In genomic region chrX:2705036-2705435, GRCh38 we compare ENCODE assay signal across 13 cellular contexts. TPM values are rescaled to one million over a fixed set of nuclear protein-coding genes. Genes with fewer than 3 reads are reported as not detected.
DNase-seq lines count a peak whose midpoint lies in the region; ATAC-seq and TF ChIP-seq lines count a peak whose summit lies in the region.
"Had no signal": no experiment of that assay in that cellular context is flagged by ENCODE, and none has a peak within 500 bp of the region (broad histone marks: within the 10 kb centered on the region; RNA-seq: fewer than 3 reads in every experiment).

No MANE protein-coding gene starts in this region.

- no peak overlapping the region for H2AFZ ChIP-seq in GM23338

- H3K9me3 ChIP-seq in heart right ventricle (no peaks in the 10 kb centered on the region), gastrocnemius medialis (no peaks in the 10 kb centered on the region)

- WGBS in heart right ventricle, 2 donors = 30 to 44% methylated on average over 8 of the region's 8 CpGs

- in situ Hi-C loops in gastrocnemius medialis (cut with MboI; ENCODE audit: low sequenced_read_pairs in 4 of 4) = no loop called here

- H3F3A ChIP-seq in GM23338 (replicated peaks; ENCODE audit: low read depth) = peaks cover 13% of the 10 kb centered on the region

- no peak overlapping the region for H3K4me2 ChIP-seq in GM23338

- ATAC-seq in heart right ventricle = peak in 7 of 8 donors; percentile 40 to 84 (median 70)
- peak; percentile 54 to 71 for ATAC-seq in gastrocnemius medialis
- no peak for ATAC-seq in GM23338
- ATAC-seq in GM21717 (IDR thresholded peaks at IDR 0.05; ENCODE audit: unreplicated experiment) = no peak

- TF ChIP-seq CTCF in HFFc6 (IDR thresholded peaks at IDR 0.05) (no peak), heart right ventricle (IDR thresholded peaks at IDR 0.05) (no peak), gastrocnemius medialis (IDR thresholded peaks at IDR 0.05 in 4 of 5, conservative IDR thresholded peaks at IDR 0.05 in 1 of 5) (no peak), GM23338 (conservative IDR thresholded peaks at IDR 0.05; ENCODE audit: low read depth in 2 of 2) (no peak)

- H3K27ac ChIP-seq in heart right ventricle (peak overlapping the region; percentile 55 to 90 (median 70)), gastrocnemius medialis (peak overlapping the region; percentile 29 to 91 (median 58)), GM23338 (ENCODE audit: low read depth) (no peak overlapping the region)

- peaks cover 4% of the 10 kb centered on the region; the same call in 1 of the 2 replicates for H3K9me2 ChIP-seq in GM23338 (ENCODE audit: insufficient read depth)

- H3K27me3 ChIP-seq in heart right ventricle (no peaks in the 10 kb centered on the region), gastrocnemius medialis (no peaks in the 10 kb centered on the region), GM23338 (ENCODE audit: insufficient read depth) (no peaks in the 10 kb centered on the region)

- H3K27me3 Mint-ChIP-seq in HFFc6 (ENCODE audit: insufficient read depth) = peaks cover 9% of the 10 kb centered on the region
- no peaks in the 10 kb centered on the region for H3K27me3 Mint-ChIP-seq in activated naive CD8-positive, alpha-beta T cell treated with anti-CD3 and anti-CD28 coated beads for 36 hours
- peaks cover 13% of the 10 kb centered on the region for H3K27me3 Mint-ChIP-seq in GM23338 (ENCODE audit: insufficient read depth, low read depth, poor library complexity)

- H4K20me1 ChIP-seq in GM23338 (replicated peaks; ENCODE audit: insufficient read depth) = no peaks in the 10 kb centered on the region

- peak overlapping the region; percentile 70 for H3K27ac Mint-ChIP-seq in HFFc6
- peak overlapping the region; percentile 38 for H3K27ac Mint-ChIP-seq in activated naive CD8-positive, alpha-beta T cell treated with anti-CD3 and anti-CD28 coated beads for 36 hours
- H3K27ac Mint-ChIP-seq in GM23338 = no peak overlapping the region

- H3K4me1 Mint-ChIP-seq in HFFc6 (ENCODE audit: low read depth) (peaks cover 95% of the 10 kb centered on the region), GM23338 (peaks cover 42% of the 10 kb centered on the region)
- peaks cover 83% of the 10 kb centered on the region for H3K4me1 Mint-ChIP-seq in activated naive CD8-positive, alpha-beta T cell treated with anti-CD3 and anti-CD28 coated beads for 36 hours

- H3K4me1 ChIP-seq in heart right ventricle (peaks cover 43 to 99% (median 90%) of the 10 kb centered on the region in 9 donors), gastrocnemius medialis (peaks cover 78 to 86% of the 10 kb centered on the region in 2 donors), GM23338 (ENCODE audit: insufficient read depth) (peaks cover 28% of the 10 kb centered on the region; the same call in 1 of the 2 replicates)

- no peak for DNase-seq in HFFc6
- no peak for DNase-seq in activated naive CD8-positive, alpha-beta T cell treated with anti-CD3 and anti-CD28 coated beads for 36 hours
- peak in 1 of 2 donors; percentile 48 for DNase-seq in heart right ventricle
- DNase-seq in gastrocnemius medialis = peak; percentile 37 to 66
- no peak for DNase-seq in germinal center (ENCODE audit: low spot score)
- no peak for DNase-seq in NOMO-1 (lab: John Stamatoyannopoulos, UW; ENCODE audit: unreplicated experiment in 2 of 2)
- DNase-seq in GM23338 (ENCODE audit: low spot score) = no peak
- DNase-seq: effector CD8-positive, alpha-beta T cell; EL; kidney glomerular epithelial cell; stimulated activated naive CD4-positive, alpha-beta T cell had no signal

- H3K79me2 ChIP-seq in GM23338 (replicated peaks; ENCODE audit: insufficient read depth) = peaks cover 2% of the 10 kb centered on the region; the same call in 1 of the 2 replicates

- intact Hi-C loops in heart right ventricle (cut with DNase I) (loop anchor here in 2 of 10 donors (5.0 to 10.0 kb wide), 2 partner anchors 53 to 110 kb away; no protein-coding TSS in a partner anchor), gastrocnemius medialis (cut with DNase I; ENCODE audit: low total_unique reads) (no loop called here)

- H3K9me3 Mint-ChIP-seq in HFFc6 = no peaks in the 10 kb centered on the region
- H3K9me3 Mint-ChIP-seq in activated naive CD8-positive, alpha-beta T cell treated with anti-CD3 and anti-CD28 coated beads for 36 hours = peaks cover 5% of the 10 kb centered on the region
- no peaks in the 10 kb centered on the region for H3K9me3 Mint-ChIP-seq in GM23338

- H3K36me3 Mint-ChIP-seq in HFFc6 (ENCODE audit: low read depth) (peaks cover 53% of the 10 kb centered on the region), GM23338 (ENCODE audit: low read depth) (peaks cover 5% of the 10 kb centered on the region; the same call in 2 of the 3 replicates)
- peaks cover 36% of the 10 kb centered on the region for H3K36me3 Mint-ChIP-seq in activated naive CD8-positive, alpha-beta T cell treated with anti-CD3 and anti-CD28 coated beads for 36 hours

- H3K4me3 ChIP-seq in heart right ventricle (peak overlapping the region in 2 of 10 donors; percentile 2 to 16), gastrocnemius medialis (peak overlapping the region in 2 of 4 donors; percentile 3 to 37), GM23338 (no peak overlapping the region)

- H3K36me3 ChIP-seq in heart right ventricle (peaks cover 0 to 11% (median 0%) of the 10 kb centered on the region in 9 donors), gastrocnemius medialis (no peaks in the 10 kb centered on the region), GM23338 (ENCODE audit: insufficient read depth) (no peaks in the 10 kb centered on the region)

- no peak for TF ChIP-seq POLR2A in gastrocnemius medialis (IDR thresholded peaks at IDR 0.05)

- no peak overlapping the region for H3K4me3 Mint-ChIP-seq in HFFc6
- H3K4me3 Mint-ChIP-seq in activated naive CD8-positive, alpha-beta T cell treated with anti-CD3 and anti-CD28 coated beads for 36 hours = peak overlapping the region; percentile 12
- no peak overlapping the region for H3K4me3 Mint-ChIP-seq in GM23338

TF ChIP-seq in GM23338, 12 proteins besides CTCF, POLR2A, EP300 and RAD21 (continues in another document):
- TF ChIP-seq ETS1 (IDR thresholded peaks at IDR 0.05) (no peak), ZNF114 (CRISPR knock-in tag; IDR thresholded peaks at IDR 0.05) (no peak), JUNB (IDR thresholded peaks at IDR 0.05; ENCODE audit: unreplicated experiment) (no peak), CREB1 (CRISPR knock-in tag; IDR thresholded peaks at IDR 0.05; ENCODE audit: low read depth) (no peak), NANOG (IDR thresholded peaks at IDR 0.05; ENCODE audit: borderline replicate concordance) (no peak)

RNA-seq across cellular contexts. Expression of gene CD99, which starts 13.9 kb away (rescaled TPM):
- total RNA-seq in HFFc6 (2021; fragmentation: NEBNext Ultra II Directional; extraction: Animal tissue kit (Norgen Biotek cat#: 25700)) = 100 to 1,000 TPM; 526 to 610 (median 584) TPM
- total RNA-seq in activated naive CD8-positive, alpha-beta T cell treated with anti-CD3 and anti-CD28 coated beads for 36 hours = 100 to 1,000 TPM; 112 to 116 TPM
- total RNA-seq in heart right ventricle (100 to 1,000 TPM; 202 to 400 (median 256) TPM), gastrocnemius medialis (100 to 1,000 TPM; 110 to 207 (median 133) TPM)
- polyA plus RNA-seq in heart right ventricle (100 to 1,000 TPM; 323 to 419 TPM), GM23338 (2016; fragmentation: Nextera tagmentation; extraction: Ambion mirVana) (43.1 and 43.7 TPM in 2 replicates)
- total RNA-seq in GM23338 (2014; rRNA removed; shearing (Covaris generic)) = 28.5 and 34.5 TPM in 2 replicates

RNA-seq across cellular contexts. Expression of gene XG, which starts 46.8 kb away (rescaled TPM):
- total RNA-seq in HFFc6 (2021; fragmentation: NEBNext Ultra II Directional; extraction: Animal tissue kit (Norgen Biotek cat#: 25700)) = under 1 TPM in 5 of 6 experiments, not detected in 1; 0.07 to 0.48 (median 0.31) TPM
- total RNA-seq in activated naive CD8-positive, alpha-beta T cell treated with anti-CD3 and anti-CD28 coated beads for 36 hours = not detected
- 1 to 10 TPM in 1 of 10 donors, under 1 TPM in 7, not detected in 2; 0.24 to 1.5 (median 0.30) TPM for total RNA-seq in heart right ventricle
- polyA plus RNA-seq in heart right ventricle = under 1 TPM; 0.16 to 0.29 TPM
- 1 to 10 TPM in 3 of 4 donors, under 1 TPM in 1; 0.97 to 2.4 (median 1.9) TPM for total RNA-seq in gastrocnemius medialis
- total RNA-seq in GM23338 (2014; rRNA removed; shearing (Covaris generic)) = 0.28 and 0.97 TPM in 2 replicates
- polyA plus RNA-seq in GM23338 (2016; fragmentation: Nextera tagmentation; extraction: Ambion mirVana) = 0.40 and 0.60 TPM in 2 replicates
- total RNA-seq: SK-MEL-5 had no signal

Comparison
In these comparisons a context has a peak if more than half of its experiments do, and no peak if none do; other contexts are left out.
1. DNase-seq: peak in gastrocnemius medialis (2 of 2); none in HFFc6 (single experiment), activated naive CD8-positive, alpha-beta T cell treated with anti-CD3 and anti-CD28 coated beads for 36 hours (single experiment), germinal center (single experiment), NOMO-1 (0 of 2) and GM23338 (single experiment).
2. ATAC-seq: peak in heart right ventricle (7 of 8) and gastrocnemius medialis (2 of 2); none in GM23338 (single experiment) and GM21717 (single experiment).